In genomic region chr10:87931836-87932230, GRCh38 we compare ENCODE assay signal across 1 cellular context.
TF ChIP-seq lines count a peak whose summit lies in the region.

No MANE protein-coding gene starts in this region.

TF ChIP-seq in SK-N-SH, 30 proteins besides CTCF, POLR2A, EP300 and RAD21 (continued from another document):
- TF ChIP-seq, protein P1, sequence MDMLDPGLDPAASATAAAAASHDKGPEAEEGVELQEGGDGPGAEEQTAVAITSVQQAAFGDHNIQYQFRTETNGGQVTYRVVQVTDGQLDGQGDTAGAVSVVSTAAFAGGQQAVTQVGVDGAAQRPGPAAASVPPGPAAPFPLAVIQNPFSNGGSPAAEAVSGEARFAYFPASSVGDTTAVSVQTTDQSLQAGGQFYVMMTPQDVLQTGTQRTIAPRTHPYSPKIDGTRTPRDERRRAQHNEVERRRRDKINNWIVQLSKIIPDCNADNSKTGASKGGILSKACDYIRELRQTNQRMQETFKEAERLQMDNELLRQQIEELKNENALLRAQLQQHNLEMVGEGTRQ (IDR thresholded peaks at IDR 0.05; ENCODE audit: borderline replicate concordance, low read depth, low read length), result no peak
- TF ChIP-seq POLR2AphosphoS5 (IDR thresholded peaks at IDR 0.05; ENCODE audit: low read depth, low read length) (peak; percentile 77; the same call in 1 of the 2 replicates), FOXM1 (IDR thresholded peaks at IDR 0.05; ENCODE audit: low read depth) (peak; percentile 64; the same call in 1 of the 2 replicates), FOSL2 (IDR thresholded peaks at IDR 0.05; ENCODE audit: borderline replicate concordance, low read depth) (peak; percentile 83), MXI1 (IDR thresholded peaks at IDR 0.05; ENCODE audit: low read depth, low read length) (no peak), MEF2A (IDR thresholded peaks at IDR 0.05; ENCODE audit: borderline replicate concordance, low read depth) (peak; percentile 13; the same call in 1 of the 2 replicates), NFIC (IDR thresholded peaks at IDR 0.05; ENCODE audit: borderline replicate concordance) (peak; percentile 56), FOXJ3 (CRISPR knock-in tag; IDR thresholded peaks at IDR 0.05) (no peak), CHD2 (IDR thresholded peaks at IDR 0.05; ENCODE audit: low read length, partially characterized antibody) (no peak), TCF12 (IDR thresholded peaks at IDR 0.05) (peak; percentile 92), SIN3A (IDR thresholded peaks at IDR 0.05; ENCODE audit: borderline replicate concordance, low read depth, low read length) (no peak), RFX5 (IDR thresholded peaks at IDR 0.05; ENCODE audit: low read length) (no peak), REST (IDR thresholded peaks at IDR 0.05; ENCODE audit: low read depth, low read length) (no peak), GATA2 (CRISPR knock-in tag; IDR thresholded peaks at IDR 0.05) (peak; percentile 22; the same call in 1 of the 2 replicates), RXRA (IDR thresholded peaks at IDR 0.05; ENCODE audit: borderline replicate concordance, low read depth) (peak; percentile 53; the same call in 1 of the 2 replicates), SMC3 (IDR thresholded peaks at IDR 0.05; ENCODE audit: low read depth, low read length) (no peak), TEAD4 (IDR thresholded peaks at IDR 0.05; ENCODE audit: borderline replicate concordance, insufficient read depth) (peak; percentile 87), EZH2phosphoT487 (IDR thresholded peaks at IDR 0.05; ENCODE audit: borderline replicate concordance, low read depth) (no peak)
TF ChIP-seq in SK-N-SH: peak in this region for 12.
